Comparison of ENCODE assay signal across 21 cellular contexts in the genomic region with DNA sequence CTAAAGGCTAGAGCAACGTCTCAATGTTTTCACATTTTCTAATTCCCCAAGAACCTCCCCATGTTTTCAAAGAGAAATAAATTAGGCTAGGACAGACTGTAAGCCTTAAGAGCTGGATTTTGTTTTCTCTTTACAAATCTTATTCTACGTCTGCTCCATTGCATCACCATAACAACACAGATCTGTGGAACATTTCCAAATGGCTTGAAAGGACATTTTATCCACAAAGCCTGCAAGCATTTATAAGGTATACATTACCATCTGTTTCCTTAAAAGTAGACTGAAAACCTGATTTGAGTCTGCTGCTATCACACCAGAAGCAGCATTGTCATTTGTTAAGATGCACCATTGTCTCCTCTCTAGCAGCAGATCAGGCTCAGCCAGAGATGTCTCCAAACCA.
DNase-seq lines count a peak whose midpoint lies in the region; ATAC-seq and TF ChIP-seq lines count a peak whose summit lies in the region.
"Had no signal": no experiment of that assay in that cellular context is flagged by ENCODE, and none has a peak within 500 bp of the region (broad histone marks: within the 10 kb centered on the region; RNA-seq: fewer than 3 reads in every experiment).

No MANE protein-coding gene starts in this region.

- H3K4me1 Mint-ChIP-seq in nephron: peaks cover 13% of the 10 kb centered on the region
- H3K4me1 Mint-ChIP-seq: activated naive CD8-positive, alpha-beta T cell treated with anti-CD3 and anti-CD28 coated beads, Interleukin-2, amount 10 ng/mL, durations not matched to agents 7 days and 5 days; naive B cell had no signal

- peak; percentile 5 for DNase-seq in DMS 273 treated with DMSO at 0.1 percent for 48 hours (lab: John Stamatoyannopoulos, UW)
- peak; percentile 2 for DNase-seq in NCI-H69 (lab: John Stamatoyannopoulos, UW)
- DNase-seq in fibroblast of peridontal ligament (ENCODE audit: extremely low read depth): peak; percentile 75
- DNase-seq in nucleus accumbens (lab: John Stamatoyannopoulos, UW): no peak
- DNase-seq in cerebellar nuclear complex (lab: John Stamatoyannopoulos, UW): no peak
- DNase-seq: activated CD4-positive, CD25-positive, alpha-beta regulatory T cell treated with anti-CD3 and anti-CD28 coated beads, Interleukin-2, amount 50 U/mL, for 72 hours; activated CD8-positive, alpha-beta T cell treated with anti-CD3 and anti-CD28 coated beads for 36 hours; activated effector memory CD4-positive, alpha-beta T cell treated with anti-CD3 and anti-CD28 coated beads, Interleukin-2, amount 50 U/mL, for 16 hours; activated naive CD8-positive, alpha-beta T cell treated with anti-CD3 and anti-CD28 coated beads, Interleukin-2, amount 10 ng/mL, durations not matched to agents 7 days and 5 days; left cardiac atrium; naive B cell; NCI-H2107; NCI-H510A treated with DMSO at 0.1 percent for 48 hours; NK-92 treated with Interleukin-12 subunit alpha and Interleukin-12 subunit beta, amount 100 ng/mL, for 24 hours; stimulated activated CD4-positive, alpha-beta T cell treated with anti-CD3 and anti-CD28 coated beads, Interleukin-4, amount 100 ng/mL, for 24 hours; stimulated activated naive CD4-positive, alpha-beta T cell treated with Interleukin-2 at 50 U/mL for 16 hours; T-helper 1 cell had no signal

- TF ChIP-seq CTCF in nephron (IDR thresholded peaks at IDR 0.05; ENCODE audit: unreplicated experiment in 3 of 3): no peak

- ATAC-seq in HG02678 (IDR thresholded peaks at IDR 0.05; ENCODE audit: unreplicated experiment): no peak
- ATAC-seq: activated CD8-positive, alpha-beta T cell treated with anti-CD3 and anti-CD28 coated beads for 36 hours; esophagus mucosa; HCT116; left cardiac atrium had no signal

- H3K4me3 Mint-ChIP-seq in nephron: no peak overlapping the region
- H3K4me3 Mint-ChIP-seq: activated CD8-positive, alpha-beta T cell treated with anti-CD3 and anti-CD28 coated beads for 36 hours; activated naive CD8-positive, alpha-beta T cell treated with anti-CD3 and anti-CD28 coated beads, Interleukin-2, amount 10 ng/mL, durations not matched to agents 7 days and 5 days; naive B cell had no signal

- H3K36me3 Mint-ChIP-seq in nephron (ENCODE audit: low read depth): no peaks in the 10 kb centered on the region
- H3K36me3 Mint-ChIP-seq: activated naive CD8-positive, alpha-beta T cell treated with anti-CD3 and anti-CD28 coated beads, Interleukin-2, amount 10 ng/mL, durations not matched to agents 7 days and 5 days; naive B cell had no signal

- H3K9me3 Mint-ChIP-seq in nephron: no peaks in the 10 kb centered on the region
- H3K9me3 Mint-ChIP-seq: activated CD8-positive, alpha-beta T cell treated with anti-CD3 and anti-CD28 coated beads for 36 hours; activated naive CD8-positive, alpha-beta T cell treated with anti-CD3 and anti-CD28 coated beads, Interleukin-2, amount 10 ng/mL, durations not matched to agents 7 days and 5 days had no signal

- H3K27me3 Mint-ChIP-seq in nephron (ENCODE audit: low read depth): no peaks in the 10 kb centered on the region
- H3K27me3 Mint-ChIP-seq: activated CD8-positive, alpha-beta T cell treated with anti-CD3 and anti-CD28 coated beads for 36 hours; activated naive CD8-positive, alpha-beta T cell treated with anti-CD3 and anti-CD28 coated beads, Interleukin-2, amount 10 ng/mL, durations not matched to agents 7 days and 5 days; naive B cell had no signal

- H3K27ac Mint-ChIP-seq in nephron: peak overlapping the region; percentile 17 to 82 (median 33)
- H3K27ac Mint-ChIP-seq: activated CD8-positive, alpha-beta T cell treated with anti-CD3 and anti-CD28 coated beads for 36 hours; activated naive CD8-positive, alpha-beta T cell treated with anti-CD3 and anti-CD28 coated beads, Interleukin-2, amount 10 ng/mL, durations not matched to agents 7 days and 5 days; naive B cell had no signal

Comparison
In these comparisons a context has a peak if more than half of its experiments do, and no peak if none do; other contexts are left out.
1. DNase-seq: peak in DMS 273 treated with DMSO at 0.1 percent for 48 hours (single experiment), NCI-H69 (single experiment) and fibroblast of peridontal ligament (single experiment); none in nucleus accumbens (0 of 56) and cerebellar nuclear complex (0 of 2).